ENCODE assay signal across 22 cellular contexts in genomic region chr4:183424109-183424751, GRCh38. TPM values are rescaled to one million over a fixed set of nuclear protein-coding genes. Genes with fewer than 3 reads are reported as not detected.
DNase-seq lines count a peak whose midpoint lies in the region; ATAC-seq and TF ChIP-seq lines count a peak whose summit lies in the region.
"Had no signal": no experiment of that assay in that cellular context is flagged by ENCODE, and none has a peak within 500 bp of the region (broad histone marks: within the 10 kb centered on the region; RNA-seq: fewer than 3 reads in every experiment).

No MANE protein-coding gene starts in this region.

- H3K27ac ChIP-seq in colonic mucosa (no peak overlapping the region), right atrium auricular region (no peak overlapping the region)
- H3K27ac ChIP-seq: brain microvascular endothelial cell, SJCRH30, tibial nerve had no signal

- POLR2A ChIA-PET in activated CD4-positive, alpha-beta memory T cell treated with anti-CD3 and anti-CD28 coated beads for 36 hours (lab: Charles Lee), result interaction anchor here (0.6 kb wide), 1 partner anchor 350 kb away, joined by 5 read pairs; no protein-coding TSS in a partner anchor
- POLR2A ChIA-PET in activated CD4-positive, alpha-beta memory T cell treated with anti-CD3 and anti-CD28 coated beads, Interleukin-2, amount 10 ng/mL, durations not matched to agents 7 days and 5 days (lab: Charles Lee), result no interaction called here

- no peaks in the 10 kb centered on the region for H3K36me3 Mint-ChIP-seq in activated CD4-positive, alpha-beta memory T cell treated with anti-CD3 and anti-CD28 coated beads for 36 hours
- no peaks in the 10 kb centered on the region for H3K36me3 Mint-ChIP-seq in activated CD4-positive, alpha-beta memory T cell treated with anti-CD3 and anti-CD28 coated beads, Interleukin-2, amount 10 ng/mL, durations not matched to agents 7 days and 5 days (ENCODE audit: low read depth)
- H3K36me3 Mint-ChIP-seq: naive B cell had no signal

- H3K36me3 ChIP-seq in colonic mucosa, result no peaks in the 10 kb centered on the region
- H3K36me3 ChIP-seq in right atrium auricular region, result no peaks in the 10 kb centered on the region
- H3K36me3 ChIP-seq: brain microvascular endothelial cell, SJCRH30, tibial nerve had no signal

- H3K9me3 ChIP-seq in colonic mucosa, result no peaks in the 10 kb centered on the region
- H3K9me3 ChIP-seq in right atrium auricular region, result no peaks in the 10 kb centered on the region
- H3K9me3 ChIP-seq: SJCRH30, tibial nerve had no signal

- peak; percentile 1 for DNase-seq in activated CD4-positive, alpha-beta memory T cell treated with anti-CD3 and anti-CD28 coated beads for 36 hours
- no peak for DNase-seq in activated CD4-positive, alpha-beta memory T cell treated with anti-CD3 and anti-CD28 coated beads, Interleukin-2, amount 10 ng/mL, durations not matched to agents 7 days and 5 days
- peak; percentile 75 for DNase-seq in colonic mucosa
- DNase-seq in stimulated activated CD8-positive, alpha-beta memory T cell treated with anti-CD3 and anti-CD28 coated beads, Interleukin-4, amount 100 ng/mL, for 48 hours, result peak; percentile 11
- DNase-seq in Kasumi-1 (lab: John Stamatoyannopoulos, UW), result no peak
- no peak for DNase-seq in right atrium auricular region (ENCODE audit: low spot score)
- DNase-seq: activated CD4-positive, alpha-beta T cell treated with anti-CD3 and anti-CD28 coated beads, Interleukin-2, amount 10 ng/mL, durations not matched to agents 7 days and 5 days; activated effector memory CD4-positive, alpha-beta T cell treated with anti-CD3 and anti-CD28 coated beads, Interleukin-2, amount 50 U/mL, for 16 hours; brain microvascular endothelial cell; mesendoderm; naive B cell; NCI-H1048; NCI-H187; NCI-H774; OCI-M1; retina; SJCRH30; stimulated activated CD4-positive, alpha-beta T cell treated with anti-CD3 and anti-CD28 coated beads, Interleukin-2, amount 100 ng/mL, for 48 hours; stimulated activated naive CD4-positive, alpha-beta T cell treated with Interleukin-2 at 50 U/mL for 16 hours had no signal

- H3K9me3 Mint-ChIP-seq in activated CD4-positive, alpha-beta memory T cell treated with anti-CD3 and anti-CD28 coated beads for 36 hours, result no peaks in the 10 kb centered on the region
- no peaks in the 10 kb centered on the region for H3K9me3 Mint-ChIP-seq in activated CD4-positive, alpha-beta memory T cell treated with anti-CD3 and anti-CD28 coated beads, Interleukin-2, amount 10 ng/mL, durations not matched to agents 7 days and 5 days
- H3K9me3 Mint-ChIP-seq: naive B cell had no signal

- CTCF ChIA-PET in activated CD4-positive, alpha-beta memory T cell treated with anti-CD3 and anti-CD28 coated beads for 36 hours (lab: Charles Lee), result no interaction called here
- CTCF ChIA-PET in activated CD4-positive, alpha-beta memory T cell treated with anti-CD3 and anti-CD28 coated beads, Interleukin-2, amount 10 ng/mL, durations not matched to agents 7 days and 5 days (lab: Charles Lee), result no interaction called here

- no peak overlapping the region for H3K9ac ChIP-seq in colonic mucosa (ENCODE audit: low read depth in 2 of 2, low read length in 2 of 2)

- no peak for TF ChIP-seq RAD21 in Ishikawa (IDR thresholded peaks at IDR 0.05; ENCODE audit: low read depth)

- no peak for TF ChIP-seq EP300 in Ishikawa (IDR thresholded peaks at IDR 0.05; ENCODE audit: borderline replicate concordance)

- H3K4me1 ChIP-seq in colonic mucosa (peaks cover 5% of the 10 kb centered on the region), right atrium auricular region (no peaks in the 10 kb centered on the region)
- H3K4me1 ChIP-seq: SJCRH30, tibial nerve had no signal

- H3K4me3 ChIP-seq in colonic mucosa (no peak overlapping the region), right atrium auricular region (no peak overlapping the region)
- H3K4me3 ChIP-seq: SJCRH30, tibial nerve had no signal

- TF ChIP-seq CTCF in colonic mucosa (IDR thresholded peaks at IDR 0.05), result no peak
- TF ChIP-seq CTCF in right atrium auricular region (IDR thresholded peaks at IDR 0.05), result no peak

- peaks cover 3% of the 10 kb centered on the region for H3K4me1 Mint-ChIP-seq in activated CD4-positive, alpha-beta memory T cell treated with anti-CD3 and anti-CD28 coated beads for 36 hours (ENCODE audit: low read depth)
- peaks cover 9% of the 10 kb centered on the region for H3K4me1 Mint-ChIP-seq in activated CD4-positive, alpha-beta memory T cell treated with anti-CD3 and anti-CD28 coated beads, Interleukin-2, amount 10 ng/mL, durations not matched to agents 7 days and 5 days
- H3K4me1 Mint-ChIP-seq: naive B cell had no signal

- no peaks in the 10 kb centered on the region for H3K27me3 ChIP-seq in colonic mucosa
- no peaks in the 10 kb centered on the region for H3K27me3 ChIP-seq in right atrium auricular region
- H3K27me3 ChIP-seq: brain microvascular endothelial cell, SJCRH30, tibial nerve had no signal

- intact Hi-C loops in activated CD4-positive, alpha-beta memory T cell treated with anti-CD3 and anti-CD28 coated beads for 36 hours (cut with micrococcal nuclease), result no loop called here
- intact Hi-C loops in colonic mucosa (cut with DNase I), result no loop called here

- H3K27me3 Mint-ChIP-seq in activated CD4-positive, alpha-beta memory T cell treated with anti-CD3 and anti-CD28 coated beads for 36 hours, result no peaks in the 10 kb centered on the region
- H3K27me3 Mint-ChIP-seq in activated CD4-positive, alpha-beta memory T cell treated with anti-CD3 and anti-CD28 coated beads, Interleukin-2, amount 10 ng/mL, durations not matched to agents 7 days and 5 days, result no peaks in the 10 kb centered on the region
- H3K27me3 Mint-ChIP-seq: activated CD4-positive, alpha-beta T cell treated with anti-CD3 and anti-CD28 coated beads, Interleukin-2, amount 10 ng/mL, durations not matched to agents 7 days and 5 days had no signal

- H3K4me3 Mint-ChIP-seq in activated CD4-positive, alpha-beta memory T cell treated with anti-CD3 and anti-CD28 coated beads for 36 hours, result no peak overlapping the region
- H3K4me3 Mint-ChIP-seq in activated CD4-positive, alpha-beta memory T cell treated with anti-CD3 and anti-CD28 coated beads, Interleukin-2, amount 10 ng/mL, durations not matched to agents 7 days and 5 days, result no peak overlapping the region
- H3K4me3 Mint-ChIP-seq: activated CD4-positive, alpha-beta T cell treated with anti-CD3 and anti-CD28 coated beads, Interleukin-2, amount 10 ng/mL, durations not matched to agents 7 days and 5 days; naive B cell had no signal

- H3K27ac Mint-ChIP-seq in activated CD4-positive, alpha-beta memory T cell treated with anti-CD3 and anti-CD28 coated beads for 36 hours, result no peak overlapping the region
- H3K27ac Mint-ChIP-seq in activated CD4-positive, alpha-beta memory T cell treated with anti-CD3 and anti-CD28 coated beads, Interleukin-2, amount 10 ng/mL, durations not matched to agents 7 days and 5 days, result no peak overlapping the region
- H3K27ac Mint-ChIP-seq: activated CD4-positive, alpha-beta T cell treated with anti-CD3 and anti-CD28 coated beads, Interleukin-2, amount 10 ng/mL, durations not matched to agents 7 days and 5 days; naive B cell had no signal

- no peak for ATAC-seq in GM21737 (IDR thresholded peaks at IDR 0.05; ENCODE audit: unreplicated experiment)

TF ChIP-seq in Ishikawa, 13 proteins besides CTCF, POLR2A, EP300 and RAD21:
- TF ChIP-seq NFIC (IDR thresholded peaks at IDR 0.05), result peak; percentile 45
- TF ChIP-seq ZBTB7A (IDR thresholded peaks at IDR 0.05; ENCODE audit: low read depth), result no peak
- TF ChIP-seq CREB1 (IDR thresholded peaks at IDR 0.05; ENCODE audit: low read depth), result no peak
- no peak for TF ChIP-seq EGR1 (IDR thresholded peaks at IDR 0.05)
- no peak for TF ChIP-seq REST (IDR thresholded peaks at IDR 0.05; ENCODE audit: low read depth)
- TF ChIP-seq YY1 (IDR thresholded peaks at IDR 0.05; ENCODE audit: low read depth), result no peak

RNA-seq across cellular contexts. Expression of gene CDKN2AIP, which starts 20.2 kb away (rescaled TPM):
- 10 to 100 TPM; 23.0 to 23.7 TPM for total RNA-seq in activated CD4-positive, alpha-beta memory T cell treated with anti-CD3 and anti-CD28 coated beads for 36 hours
- 10 to 100 TPM; 30.5 to 30.9 TPM for total RNA-seq in activated CD4-positive, alpha-beta memory T cell treated with anti-CD3 and anti-CD28 coated beads, Interleukin-2, amount 10 ng/mL, durations not matched to agents 7 days and 5 days
- 10 to 100 TPM; 17.5 to 23.5 TPM for total RNA-seq in colonic mucosa
- 10 to 100 TPM in 1 of 2 donors, 1 to 10 TPM in 1; 9.7 to 11.1 TPM for total RNA-seq in right atrium auricular region

Comparison
In these comparisons a context has a peak if more than half of its experiments do, and no peak if none do; other contexts are left out.
1. DNase-seq: peak in activated CD4-positive, alpha-beta memory T cell treated with anti-CD3 and anti-CD28 coated beads for 36 hours (single experiment), colonic mucosa (single experiment) and stimulated activated CD8-positive, alpha-beta memory T cell treated with anti-CD3 and anti-CD28 coated beads, Interleukin-4, amount 100 ng/mL, for 48 hours (single experiment); none in activated CD4-positive, alpha-beta memory T cell treated with anti-CD3 and anti-CD28 coated beads, Interleukin-2, amount 10 ng/mL, durations not matched to agents 7 days and 5 days (single experiment), Kasumi-1 (0 of 2) and right atrium auricular region (single experiment).